Comparison of ENCODE assay signal across 8 cellular contexts in genomic region chr11:85685820-85686459, GRCh38. TPM values are rescaled to one million over a fixed set of nuclear protein-coding genes. Genes with fewer than 3 reads are reported as not detected.
DNase-seq lines count a peak whose midpoint lies in the region; FAIRE-seq and TF ChIP-seq lines count a peak whose summit lies in the region.

Gene CCDC89 (minus strand): TSS chr11:85686195. CDS start chr11:85686130, 65 bp downstream.

- no peaks in the 10 kb centered on the region for H3K36me3 Mint-ChIP-seq in activated naive CD4-positive, alpha-beta T cell treated with anti-CD3 and anti-CD28 coated beads for 36 hours (ENCODE audit: low read depth)
- H3K36me3 Mint-ChIP-seq in activated CD4-positive, alpha-beta T cell treated with anti-CD3 and anti-CD28 coated beads, Interleukin-2, amount 10 ng/mL, durations not matched to agents 7 days and 5 days (ENCODE audit: low read depth): peaks cover 4% of the 10 kb centered on the region

- H3K4me3 ChIP-seq in BE2C (ENCODE audit: low read depth, low read length) (peak within 1 kb of the TSS; percentile 84), bronchial epithelial cell (ENCODE audit: low read depth, low read length) (no peak within 1 kb of the TSS)

- POLR2A ChIA-PET in activated CD4-positive, alpha-beta T cell treated with anti-CD3 and anti-CD28 coated beads, Interleukin-2, amount 10 ng/mL, durations not matched to agents 7 days and 5 days (lab: Charles Lee): no interaction called here

- H3K27ac ChIP-seq in temporal lobe (ENCODE audit: low read depth, low read length): peak within 1 kb of the TSS; percentile 46

- CTCF ChIA-PET in activated naive CD4-positive, alpha-beta T cell treated with anti-CD3 and anti-CD28 coated beads for 36 hours (lab: Charles Lee): interaction anchor here (1.2 to 3.1 kb wide), 3 partner anchors 8 to 169 kb away, joined by 3 to 21 read pairs (median 6); partner anchors contain the start of gene CCDC83
- CTCF ChIA-PET in activated CD4-positive, alpha-beta T cell treated with anti-CD3 and anti-CD28 coated beads, Interleukin-2, amount 10 ng/mL, durations not matched to agents 7 days and 5 days (lab: Charles Lee): interaction anchor here (0.7 to 1.3 kb wide), 7 partner anchors 9 to 169 kb away, joined by 3 to 4 read pairs (median 3); partner anchors contain the start of genes CCDC83 and CREBZF

- TF ChIP-seq CTCF in BE2C (IDR thresholded peaks at IDR 0.05; ENCODE audit: low read depth, low read length) (no peak), bronchial epithelial cell (IDR thresholded peaks at IDR 0.05; ENCODE audit: insufficient read depth, low read length, severe bottlenecking) (no peak)

- peak; percentile 77 for DNase-seq in BE2C
- DNase-seq in NCI-H187 (lab: John Stamatoyannopoulos, UW): peak; percentile 60 to 75
- DNase-seq in bronchial epithelial cell (ENCODE audit: low read depth): peak; percentile 61
- DNase-seq in kidney glomerular epithelial cell (lab: John Stamatoyannopoulos, UW): peak; percentile 99
- DNase-seq in activated naive CD4-positive, alpha-beta T cell treated with anti-CD3 and anti-CD28 coated beads for 36 hours: no peak
- no peak for DNase-seq in activated CD4-positive, alpha-beta T cell treated with anti-CD3 and anti-CD28 coated beads, Interleukin-2, amount 10 ng/mL, durations not matched to agents 7 days and 5 days
- no peak for DNase-seq in COLO668 (lab: John Stamatoyannopoulos, UW; ENCODE audit: unreplicated experiment)

- peak; percentile 40 for FAIRE-seq in bronchial epithelial cell (lab: Jason Lieb, UNC)

- H3K27me3 ChIP-seq in BE2C (peaks cover 10% of the 10 kb centered on the region), bronchial epithelial cell (ENCODE audit: control insufficient read depth, insufficient read depth, low read length) (no peaks in the 10 kb centered on the region)

- H3K4me1 ChIP-seq in BE2C: peaks cover under 1% of the 10 kb centered on the region; the same call in 1 of the 2 replicates

- no peaks in the 10 kb centered on the region for H3K9me3 Mint-ChIP-seq in activated naive CD4-positive, alpha-beta T cell treated with anti-CD3 and anti-CD28 coated beads for 36 hours
- no peaks in the 10 kb centered on the region for H3K9me3 Mint-ChIP-seq in activated CD4-positive, alpha-beta T cell treated with anti-CD3 and anti-CD28 coated beads, Interleukin-2, amount 10 ng/mL, durations not matched to agents 7 days and 5 days

- H3K4me3 Mint-ChIP-seq in activated naive CD4-positive, alpha-beta T cell treated with anti-CD3 and anti-CD28 coated beads for 36 hours: no peak within 1 kb of the TSS
- no peak within 1 kb of the TSS for H3K4me3 Mint-ChIP-seq in activated CD4-positive, alpha-beta T cell treated with anti-CD3 and anti-CD28 coated beads, Interleukin-2, amount 10 ng/mL, durations not matched to agents 7 days and 5 days

- H3K27me3 Mint-ChIP-seq in activated naive CD4-positive, alpha-beta T cell treated with anti-CD3 and anti-CD28 coated beads for 36 hours (ENCODE audit: low read depth): no peaks in the 10 kb centered on the region
- peaks cover 4% of the 10 kb centered on the region for H3K27me3 Mint-ChIP-seq in activated CD4-positive, alpha-beta T cell treated with anti-CD3 and anti-CD28 coated beads, Interleukin-2, amount 10 ng/mL, durations not matched to agents 7 days and 5 days

- no peaks in the 10 kb centered on the region for H3K9me3 ChIP-seq in BE2C

- H3K4me1 Mint-ChIP-seq in activated naive CD4-positive, alpha-beta T cell treated with anti-CD3 and anti-CD28 coated beads for 36 hours (ENCODE audit: low read depth): peaks cover 12% of the 10 kb centered on the region
- H3K4me1 Mint-ChIP-seq in activated CD4-positive, alpha-beta T cell treated with anti-CD3 and anti-CD28 coated beads, Interleukin-2, amount 10 ng/mL, durations not matched to agents 7 days and 5 days: peaks cover 19% of the 10 kb centered on the region

- H3K36me3 ChIP-seq in BE2C (no peaks in the 10 kb centered on the region), bronchial epithelial cell (ENCODE audit: control insufficient read depth, insufficient read depth, low read length) (no peaks in the 10 kb centered on the region)

- intact Hi-C loops in activated naive CD4-positive, alpha-beta T cell treated with anti-CD3 and anti-CD28 coated beads for 36 hours (cut with micrococcal nuclease): no loop called here

- no peak within 1 kb of the TSS for H3K27ac Mint-ChIP-seq in activated naive CD4-positive, alpha-beta T cell treated with anti-CD3 and anti-CD28 coated beads for 36 hours
- no peak within 1 kb of the TSS for H3K27ac Mint-ChIP-seq in activated CD4-positive, alpha-beta T cell treated with anti-CD3 and anti-CD28 coated beads, Interleukin-2, amount 10 ng/mL, durations not matched to agents 7 days and 5 days

RNA-seq across cellular contexts. Expression of gene CCDC89, which starts in this region (rescaled TPM):
- 3.0 TPM for polyA plus RNA-seq in BE2C (2012; ENCODE audit: insufficient read depth, insufficient read length, low read depth)
- total RNA-seq in bronchial epithelial cell: 0.13 TPM in 1 of 2 replicates, not detected in the other
- total RNA-seq in temporal lobe: 0.25 TPM
- not detected for total RNA-seq in activated naive CD4-positive, alpha-beta T cell treated with anti-CD3 and anti-CD28 coated beads for 36 hours
- under 1 TPM; 0.52 to 0.60 TPM for total RNA-seq in activated CD4-positive, alpha-beta T cell treated with anti-CD3 and anti-CD28 coated beads, Interleukin-2, amount 10 ng/mL, durations not matched to agents 7 days and 5 days

Comparison
In these comparisons a context has a peak if more than half of its experiments do, and no peak if none do; other contexts are left out.
1. Peak in DNase-seq in bronchial epithelial cell; RNA of the gene not detected or under 1 TPM.
2. DNase-seq: peak in BE2C (single experiment), NCI-H187 (2 of 2) and kidney glomerular epithelial cell (single experiment); none in activated naive CD4-positive, alpha-beta T cell treated with anti-CD3 and anti-CD28 coated beads for 36 hours (single experiment), activated CD4-positive, alpha-beta T cell treated with anti-CD3 and anti-CD28 coated beads, Interleukin-2, amount 10 ng/mL, durations not matched to agents 7 days and 5 days (single experiment) and COLO668 (single experiment).